Comparison of ENCODE assay signal across 12 cellular contexts in the genomic region with DNA sequence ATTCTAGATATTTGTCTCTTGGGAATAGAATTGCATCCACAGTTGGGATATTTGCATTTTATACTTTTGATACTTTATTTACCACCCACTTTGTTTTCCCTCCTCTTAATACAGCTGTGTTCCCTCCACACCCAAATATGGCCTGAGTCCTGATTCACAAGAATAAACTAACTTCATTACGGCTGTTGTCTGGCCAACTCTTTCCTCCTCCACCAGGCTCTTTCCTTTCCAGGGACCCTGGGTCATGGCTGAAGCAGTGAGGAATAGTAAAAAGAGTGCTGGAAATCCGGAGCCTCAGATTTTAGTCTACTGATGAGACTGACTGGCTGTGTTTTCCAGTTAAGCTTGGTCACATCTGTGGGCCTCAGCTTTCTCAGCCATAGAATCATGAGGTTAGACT. TPM values are rescaled to one million over a fixed set of nuclear protein-coding genes. Genes with fewer than 3 reads are reported as not detected.
DNase-seq lines count a peak whose midpoint lies in the region; ATAC-seq and TF ChIP-seq lines count a peak whose summit lies in the region.
"Had no signal": no experiment of that assay in that cellular context is flagged by ENCODE, and none has a peak within 500 bp of the region (broad histone marks: within the 10 kb centered on the region; RNA-seq: fewer than 3 reads in every experiment).

No MANE protein-coding gene starts in this region.

- H3K36me3 ChIP-seq in left lung (no peaks in the 10 kb centered on the region), gastrocnemius medialis (no peaks in the 10 kb centered on the region)
- H3K36me3 ChIP-seq: brain microvascular endothelial cell had no signal

- H3K9me3 ChIP-seq in left lung: no peaks in the 10 kb centered on the region
- no peaks in the 10 kb centered on the region for H3K9me3 ChIP-seq in gastrocnemius medialis

- H3K27me3 ChIP-seq in left lung (no peaks in the 10 kb centered on the region), gastrocnemius medialis (no peaks in the 10 kb centered on the region)
- H3K27me3 ChIP-seq: brain microvascular endothelial cell had no signal

- H3K4me1 Mint-ChIP-seq in Calu3 (ENCODE audit: low read depth, unreplicated experiment): peaks cover 13% of the 10 kb centered on the region
- H3K4me1 Mint-ChIP-seq in activated T-helper 2 cell treated with anti-CD3 and anti-CD28 coated beads, Interferon-gamma antibody, Interleukin-2, Interleukin-4, amounts not matched to agents 10 μg/mL and 5 μg/mL and 100 μg/mL, durations not matched to agents 14 hours and 24 hours and 36 hours (ENCODE audit: low read depth): no peaks in the 10 kb centered on the region

- no peak overlapping the region for H3K27ac Mint-ChIP-seq in Calu3 (ENCODE audit: unreplicated experiment)
- H3K27ac Mint-ChIP-seq in activated T-helper 2 cell treated with anti-CD3 and anti-CD28 coated beads, Interferon-gamma antibody, Interleukin-2, Interleukin-4, amounts not matched to agents 10 μg/mL and 5 μg/mL and 100 μg/mL, durations not matched to agents 14 hours and 24 hours and 36 hours: no peak overlapping the region

- DNase-seq in H4 (ENCODE audit: low spot score) (peak; percentile 7), coronary artery (ENCODE audit: low spot score) (no peak), left lung (no peak), gastrocnemius medialis (no peak), Calu3 (no peak), LoVo (ENCODE audit: low spot score) (no peak)
- DNase-seq in activated T-helper 2 cell treated with anti-CD3 and anti-CD28 coated beads, Interferon-gamma antibody, Interleukin-2, Interleukin-4, amounts not matched to agents 10 μg/mL and 5 μg/mL and 100 μg/mL, durations not matched to agents 14 hours and 24 hours and 36 hours (ENCODE audit: low spot score): no peak
- DNase-seq: activated CD8-positive, alpha-beta memory T cell treated with anti-CD3 and anti-CD28 coated beads for 24 hours; activated effector memory CD4-positive, alpha-beta T cell treated with Interleukin-2 at 50 U/mL for 16 hours; NCI-H2081 treated with DMSO at 0.1 percent for 48 hours had no signal

- no peak for TF ChIP-seq POLR2A in gastrocnemius medialis (IDR thresholded peaks at IDR 0.05)

- H3K4me3 ChIP-seq in coronary artery (no peak overlapping the region), left lung (no peak overlapping the region), gastrocnemius medialis (no peak overlapping the region)

- intact Hi-C loops in left lung (cut with DNase I): no loop called here
- intact Hi-C loops in gastrocnemius medialis (cut with DNase I; ENCODE audit: low total_unique reads): no loop called here
- intact Hi-C loops in Calu3 (cut with micrococcal nuclease; ENCODE audit: unreplicated experiment): loop anchor here (1.0 kb wide), 1 partner anchor 11 kb away; no protein-coding TSS in a partner anchor
- intact Hi-C loops in activated T-helper 2 cell treated with anti-CD3 and anti-CD28 coated beads, Interferon-gamma antibody, Interleukin-2, Interleukin-4, amounts not matched to agents 10 μg/mL and 5 μg/mL and 100 μg/mL, durations not matched to agents 14 hours and 24 hours and 36 hours (cut with micrococcal nuclease): no loop called here

- no peak overlapping the region for H3K4me3 Mint-ChIP-seq in Calu3 (ENCODE audit: low read depth, unreplicated experiment)
- H3K4me3 Mint-ChIP-seq in activated T-helper 2 cell treated with anti-CD3 and anti-CD28 coated beads, Interferon-gamma antibody, Interleukin-2, Interleukin-4, amounts not matched to agents 10 μg/mL and 5 μg/mL and 100 μg/mL, durations not matched to agents 14 hours and 24 hours and 36 hours (ENCODE audit: low read depth): no peak overlapping the region

- no peaks in the 10 kb centered on the region for H3K9me3 Mint-ChIP-seq in Calu3 (ENCODE audit: low read depth, unreplicated experiment)
- H3K9me3 Mint-ChIP-seq in activated T-helper 2 cell treated with anti-CD3 and anti-CD28 coated beads, Interferon-gamma antibody, Interleukin-2, Interleukin-4, amounts not matched to agents 10 μg/mL and 5 μg/mL and 100 μg/mL, durations not matched to agents 14 hours and 24 hours and 36 hours: no peaks in the 10 kb centered on the region

- H3K27ac ChIP-seq in coronary artery (peak overlapping the region; percentile 49 to 50), left lung (peak overlapping the region in 1 of 2 donors; percentile 19), gastrocnemius medialis (peak overlapping the region; percentile 1 to 38 (median 20))
- H3K27ac ChIP-seq: brain microvascular endothelial cell had no signal

- BruUV-seq in Calu3 (replicated peaks; lab: Mats Ljungman, UMichigan): no TSS peak

- TF ChIP-seq CTCF in coronary artery (IDR thresholded peaks at IDR 0.05) (no peak), left lung (IDR thresholded peaks at IDR 0.05) (no peak), gastrocnemius medialis (IDR thresholded peaks at IDR 0.05 in 4 of 5, conservative IDR thresholded peaks at IDR 0.05 in 1 of 5) (no peak), Calu3 (IDR thresholded peaks at IDR 0.05; ENCODE audit: unreplicated experiment) (no peak)

- in situ Hi-C loops in gastrocnemius medialis (cut with MboI; ENCODE audit: low sequenced_read_pairs in 4 of 4): no loop called here

- H3K4me1 ChIP-seq in left lung (peaks cover 5 to 12% of the 10 kb centered on the region in 2 donors), gastrocnemius medialis (peaks cover 7 to 14% of the 10 kb centered on the region in 2 donors)

- no peaks in the 10 kb centered on the region for H3K36me3 Mint-ChIP-seq in Calu3 (ENCODE audit: insufficient read depth, unreplicated experiment)
- no peaks in the 10 kb centered on the region for H3K36me3 Mint-ChIP-seq in activated T-helper 2 cell treated with anti-CD3 and anti-CD28 coated beads, Interferon-gamma antibody, Interleukin-2, Interleukin-4, amounts not matched to agents 10 μg/mL and 5 μg/mL and 100 μg/mL, durations not matched to agents 14 hours and 24 hours and 36 hours (ENCODE audit: low read depth)

- CTCF ChIA-PET in Calu3 (lab: Charles Lee): no interaction called here

- ATAC-seq in left lung (peak; percentile 67), gastrocnemius medialis (no peak), HG02588 (IDR thresholded peaks at IDR 0.05; ENCODE audit: unreplicated experiment) (no peak)

- H3K27me3 Mint-ChIP-seq in Calu3 (ENCODE audit: unreplicated experiment): no peaks in the 10 kb centered on the region
- peaks cover 15% of the 10 kb centered on the region for H3K27me3 Mint-ChIP-seq in activated T-helper 2 cell treated with anti-CD3 and anti-CD28 coated beads, Interferon-gamma antibody, Interleukin-2, Interleukin-4, amounts not matched to agents 10 μg/mL and 5 μg/mL and 100 μg/mL, durations not matched to agents 14 hours and 24 hours and 36 hours (ENCODE audit: low read depth)

RNA-seq across cellular contexts. Expression of a gene that starts 48.4 kb away (rescaled TPM):
- 21.6 and 23.7 TPM in 2 replicates for total RNA-seq in H4 (2014; rRNA removed; shearing (Covaris generic))
- total RNA-seq in left lung: 10 to 100 TPM; 34.2 to 37.4 TPM
- total RNA-seq in gastrocnemius medialis: 10 to 100 TPM; 16.7 to 31.8 (median 20.3) TPM
- 28.7 and 28.8 TPM in 2 replicates for total RNA-seq in Calu3 (2022)
- 14.3 and 15.9 TPM in 2 replicates for total RNA-seq in activated T-helper 2 cell treated with anti-CD3 and anti-CD28 coated beads, Interferon-gamma antibody, Interleukin-2, Interleukin-4, amounts not matched to agents 10 μg/mL and 5 μg/mL and 100 μg/mL, durations not matched to agents 14 hours and 24 hours and 36 hours
